8 cellular contexts compared by ENCODE assay signal in the genomic region with DNA sequence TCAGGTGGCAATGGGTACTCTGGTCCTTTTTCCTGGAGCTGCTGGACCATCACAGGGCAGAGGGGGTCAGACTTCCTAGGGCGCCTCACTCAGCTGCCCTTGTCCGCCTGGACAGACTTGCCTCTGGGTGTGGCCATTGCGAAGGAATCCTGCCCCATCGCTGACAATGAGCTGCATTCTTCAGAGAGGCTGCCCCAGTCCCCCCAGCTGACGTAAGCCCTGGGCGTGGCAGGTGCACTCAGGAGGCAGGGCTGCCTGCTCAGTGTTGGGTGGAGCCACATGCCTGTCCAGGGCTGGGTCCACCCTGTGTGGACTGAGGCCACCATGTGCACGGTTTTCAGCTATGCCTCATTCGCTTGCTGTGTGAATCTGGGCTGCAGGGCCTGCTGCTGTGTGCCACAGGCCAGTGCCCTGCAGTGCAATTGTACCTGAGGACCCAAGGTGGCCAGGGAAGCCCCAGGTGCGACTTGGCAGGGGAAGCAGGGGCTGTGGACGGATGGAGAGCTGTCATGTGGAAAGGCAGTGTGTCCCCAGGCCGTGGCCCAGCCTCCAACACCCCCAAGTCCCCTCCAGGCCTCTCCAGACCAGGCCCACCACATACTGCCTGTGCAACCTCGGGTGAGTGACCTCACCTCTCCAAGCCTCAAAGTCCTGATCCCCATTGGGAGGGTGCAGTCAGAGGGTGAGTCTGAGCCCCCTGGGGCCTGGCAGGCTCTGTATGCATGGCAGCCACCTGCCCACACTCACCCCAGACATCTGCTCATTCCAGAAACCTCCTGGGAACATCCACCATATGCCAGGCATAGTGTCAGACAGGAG. TPM values are rescaled to one million over a fixed set of nuclear protein-coding genes. Genes with fewer than 3 reads are reported as not detected.
DNase-seq lines count a peak whose midpoint lies in the region; ATAC-seq and TF ChIP-seq lines count a peak whose summit lies in the region.

No MANE protein-coding gene starts in this region.

- H3K79me2 ChIP-seq in parathyroid adenoma = no peaks in the 10 kb centered on the region

- H3K4me2 ChIP-seq in parathyroid adenoma (ENCODE audit: low read length) = no peak overlapping the region

- no peak overlapping the region for H3K4me3 Mint-ChIP-seq in activated CD8-positive, alpha-beta T cell treated with anti-CD3 and anti-CD28 coated beads, Interleukin-2, amount 10 ng/mL, durations not matched to agents 7 days and 5 days
- no peak overlapping the region for H3K4me3 Mint-ChIP-seq in activated CD4-positive, alpha-beta memory T cell treated with anti-CD3 and anti-CD28 coated beads for 36 hours

- no peaks in the 10 kb centered on the region for H3K36me3 ChIP-seq in parathyroid adenoma (ENCODE audit: control insufficient read depth, insufficient read depth, low read length)

- POLR2A ChIA-PET in RWPE1 (lab: Yijun Ruan, JAX; ENCODE audit: low non-redundant PET) = interaction anchor here (0.7 to 1.5 kb wide), 3 partner anchors 9 to 82 kb away, joined by 3 to 7 read pairs (median 7); no protein-coding TSS in a partner anchor
- POLR2A ChIA-PET in activated CD8-positive, alpha-beta T cell treated with anti-CD3 and anti-CD28 coated beads, Interleukin-2, amount 10 ng/mL, durations not matched to agents 7 days and 5 days (lab: Charles Lee) = no interaction called here
- POLR2A ChIA-PET in activated CD4-positive, alpha-beta memory T cell treated with anti-CD3 and anti-CD28 coated beads for 36 hours (lab: Charles Lee) = no interaction called here

- no peaks in the 10 kb centered on the region for H3K36me3 Mint-ChIP-seq in activated CD8-positive, alpha-beta T cell treated with anti-CD3 and anti-CD28 coated beads, Interleukin-2, amount 10 ng/mL, durations not matched to agents 7 days and 5 days (ENCODE audit: low read depth)
- no peaks in the 10 kb centered on the region for H3K36me3 Mint-ChIP-seq in activated CD4-positive, alpha-beta memory T cell treated with anti-CD3 and anti-CD28 coated beads for 36 hours

- no peak for ATAC-seq in activated CD8-positive, alpha-beta T cell treated with anti-CD3 and anti-CD28 coated beads, Interleukin-2, amount 10 ng/mL, durations not matched to agents 7 days and 5 days

- intact Hi-C loops in activated CD4-positive, alpha-beta memory T cell treated with anti-CD3 and anti-CD28 coated beads for 36 hours (cut with micrococcal nuclease) = no loop called here

- H3K9ac ChIP-seq in parathyroid adenoma = no peak overlapping the region

- no peaks in the 10 kb centered on the region for H3K27me3 ChIP-seq in parathyroid adenoma (ENCODE audit: control insufficient read depth, insufficient read depth, low read length)

- peaks cover 10% of the 10 kb centered on the region for H3K4me1 ChIP-seq in parathyroid adenoma

- CTCF ChIA-PET in RWPE1 (lab: Yijun Ruan, JAX) = interaction anchor here (0.6 kb wide), 1 partner anchor 121 kb away, joined by 3 read pairs; no protein-coding TSS in a partner anchor
- CTCF ChIA-PET in activated CD8-positive, alpha-beta T cell treated with anti-CD3 and anti-CD28 coated beads, Interleukin-2, amount 10 ng/mL, durations not matched to agents 7 days and 5 days (lab: Charles Lee) = no interaction called here
- CTCF ChIA-PET in activated CD4-positive, alpha-beta memory T cell treated with anti-CD3 and anti-CD28 coated beads for 36 hours (lab: Charles Lee) = no interaction called here

- H3K27ac ChIP-seq in RWPE1 (peak overlapping the region; percentile 90), parathyroid adenoma (no peak overlapping the region)

- TF ChIP-seq CTCF in RWPE1 (conservative IDR thresholded peaks at IDR 0.05; ENCODE audit: low read depth) (no peak), parathyroid adenoma (IDR thresholded peaks at IDR 0.05) (no peak)

- no peaks in the 10 kb centered on the region for H3K9me3 ChIP-seq in parathyroid adenoma (ENCODE audit: control insufficient read depth, low read length)

- H3K27ac Mint-ChIP-seq in activated CD8-positive, alpha-beta T cell treated with anti-CD3 and anti-CD28 coated beads, Interleukin-2, amount 10 ng/mL, durations not matched to agents 7 days and 5 days = no peak overlapping the region
- H3K27ac Mint-ChIP-seq in activated CD4-positive, alpha-beta memory T cell treated with anti-CD3 and anti-CD28 coated beads for 36 hours = no peak overlapping the region

- DNase-seq in H4 (ENCODE audit: low spot score) (peak; percentile 94), RWPE1 (ENCODE audit: low spot score) (peak; percentile 98), fibroblast of the conjunctiva (ENCODE audit: low read depth) (peak; percentile 66), NCI-H1105 (lab: John Stamatoyannopoulos, UW) (no peak)
- DNase-seq in stimulated activated CD8-positive, alpha-beta memory T cell treated with anti-CD3 and anti-CD28 coated beads, Interleukin-4, amount 100 ng/mL, for 48 hours = no peak
- no peak for DNase-seq in activated CD8-positive, alpha-beta T cell treated with anti-CD3 and anti-CD28 coated beads, Interleukin-2, amount 10 ng/mL, durations not matched to agents 7 days and 5 days
- DNase-seq in activated CD4-positive, alpha-beta memory T cell treated with anti-CD3 and anti-CD28 coated beads for 36 hours = no peak

- peaks cover under 1% of the 10 kb centered on the region for H3K27me3 Mint-ChIP-seq in activated CD8-positive, alpha-beta T cell treated with anti-CD3 and anti-CD28 coated beads, Interleukin-2, amount 10 ng/mL, durations not matched to agents 7 days and 5 days (ENCODE audit: low read depth)
- H3K27me3 Mint-ChIP-seq in activated CD4-positive, alpha-beta memory T cell treated with anti-CD3 and anti-CD28 coated beads for 36 hours = no peaks in the 10 kb centered on the region

- peak overlapping the region; percentile 16 for H2AFZ ChIP-seq in parathyroid adenoma

- H3K9me3 Mint-ChIP-seq in activated CD8-positive, alpha-beta T cell treated with anti-CD3 and anti-CD28 coated beads, Interleukin-2, amount 10 ng/mL, durations not matched to agents 7 days and 5 days (ENCODE audit: insufficient read depth) = no peaks in the 10 kb centered on the region
- no peaks in the 10 kb centered on the region for H3K9me3 Mint-ChIP-seq in activated CD4-positive, alpha-beta memory T cell treated with anti-CD3 and anti-CD28 coated beads for 36 hours

- H3K4me1 Mint-ChIP-seq in activated CD8-positive, alpha-beta T cell treated with anti-CD3 and anti-CD28 coated beads, Interleukin-2, amount 10 ng/mL, durations not matched to agents 7 days and 5 days (ENCODE audit: low read depth) = no peaks in the 10 kb centered on the region
- H3K4me1 Mint-ChIP-seq in activated CD4-positive, alpha-beta memory T cell treated with anti-CD3 and anti-CD28 coated beads for 36 hours (ENCODE audit: low read depth) = no peaks in the 10 kb centered on the region

- no peak overlapping the region for H3K4me3 ChIP-seq in parathyroid adenoma (ENCODE audit: low read depth, low read length)

RNA-seq across cellular contexts. Expression of a gene that starts 14.0 kb away (rescaled TPM):
- 86.9 and 99.5 TPM in 2 replicates for total RNA-seq in H4 (2014; rRNA removed; shearing (Covaris generic))
- 100 to 1,000 TPM; 217 to 226 TPM for total RNA-seq in activated CD8-positive, alpha-beta T cell treated with anti-CD3 and anti-CD28 coated beads, Interleukin-2, amount 10 ng/mL, durations not matched to agents 7 days and 5 days
- 100 to 1,000 TPM; 145 to 157 TPM for total RNA-seq in activated CD4-positive, alpha-beta memory T cell treated with anti-CD3 and anti-CD28 coated beads for 36 hours

RNA-seq across cellular contexts. Expression of a gene that starts 56.4 kb away (rescaled TPM):
- total RNA-seq in H4 (2014; rRNA removed; shearing (Covaris generic)) = not detected in 2 replicates
- not detected for total RNA-seq in activated CD8-positive, alpha-beta T cell treated with anti-CD3 and anti-CD28 coated beads, Interleukin-2, amount 10 ng/mL, durations not matched to agents 7 days and 5 days
- not detected for total RNA-seq in activated CD4-positive, alpha-beta memory T cell treated with anti-CD3 and anti-CD28 coated beads for 36 hours

Comparison
In these comparisons a context has a peak if more than half of its experiments do, and no peak if none do; other contexts are left out.
1. DNase-seq: peak in H4 (single experiment), RWPE1 (single experiment) and fibroblast of the conjunctiva (single experiment); none in stimulated activated CD8-positive, alpha-beta memory T cell treated with anti-CD3 and anti-CD28 coated beads, Interleukin-4, amount 100 ng/mL, for 48 hours (single experiment), activated CD8-positive, alpha-beta T cell treated with anti-CD3 and anti-CD28 coated beads, Interleukin-2, amount 10 ng/mL, durations not matched to agents 7 days and 5 days (single experiment), NCI-H1105 (single experiment) and activated CD4-positive, alpha-beta memory T cell treated with anti-CD3 and anti-CD28 coated beads for 36 hours (single experiment).